Comparison of ENCODE assay signal across 8 cellular contexts in the genomic region with DNA sequence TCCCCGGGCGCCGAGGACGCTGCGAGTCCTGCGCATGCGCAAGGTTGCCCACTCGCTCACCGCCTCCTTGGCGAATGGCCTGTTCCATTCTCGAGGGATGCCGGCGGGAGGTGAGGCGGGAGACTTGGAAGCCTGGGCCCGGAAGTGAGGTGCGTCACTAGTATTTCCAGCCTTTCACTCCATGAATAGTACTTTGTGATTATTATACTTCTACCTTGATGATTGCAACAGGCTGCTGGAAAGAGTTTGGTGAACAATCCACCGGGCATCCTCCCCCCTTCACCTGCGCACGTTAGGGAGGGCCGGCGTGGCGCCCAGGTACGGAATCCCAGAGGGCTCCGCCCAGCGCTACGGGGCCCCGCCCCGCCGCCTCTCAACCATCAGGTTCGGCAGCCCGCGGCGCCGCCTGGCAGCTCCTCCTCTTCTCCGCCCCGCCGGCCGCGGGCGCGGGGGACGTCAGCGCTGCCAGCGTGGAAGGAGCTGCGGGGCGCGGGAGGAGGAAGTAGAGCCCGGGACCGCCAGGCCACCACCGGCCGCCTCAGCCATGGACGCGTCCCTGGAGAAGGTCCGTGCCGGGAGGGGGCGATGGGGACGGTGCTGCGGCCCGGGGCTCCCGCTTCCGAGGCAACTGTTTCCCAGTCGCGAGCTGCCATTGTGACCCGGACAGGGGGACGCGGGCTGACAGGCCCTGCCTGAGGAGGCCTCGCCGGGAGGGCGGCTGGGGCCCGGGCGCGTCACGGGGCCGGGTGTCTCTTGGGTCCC. TPM values are rescaled to one million over a fixed set of nuclear protein-coding genes. Genes with fewer than 3 reads are reported as not detected.
A peak's percentile ranks its signal among the peaks of the same experiment; 100 is the strongest.
DNase-seq lines count a peak whose midpoint lies in the region; ATAC-seq, FAIRE-seq and TF ChIP-seq lines count a peak whose summit lies in the region.
"Not testable (repeated sequence)": the region's sequence is repeated elsewhere in the genome, so short reads cannot be mapped to it uniquely, and the experiment has no call there.

TSS of gene PDXDC1 (plus strand) at position 371 of the 762 bp plus-strand sequence. CDS start at position 545, 174 bp downstream.

- intact Hi-C loops in mammary epithelial cell (cut with micrococcal nuclease): not testable (repeated sequence)

- not testable (repeated sequence) for H3K27me3 ChIP-seq in AG04450 (ENCODE audit: control insufficient read depth, insufficient read depth, low read length); mammary epithelial cell (ENCODE audit: insufficient read depth, low read length); small intestine (ENCODE audit: control insufficient read depth in 2 of 2, insufficient read depth in 2 of 2, low read length in 2 of 2)

- H3K27ac ChIP-seq in AG04450 (ENCODE audit: low read depth, low read length): peak within 1 kb of the TSS; percentile 84
- H3K27ac ChIP-seq in mammary epithelial cell (ENCODE audit: insufficient read depth, low read depth, low read length): peak within 1 kb of the TSS; percentile 83
- peak within 1 kb of the TSS; percentile 94 to 96 for H3K27ac ChIP-seq in small intestine (ENCODE audit: low read depth in 1 of 2, low read length in 1 of 2)

- POLR2A ChIA-PET in AG04450 (lab: Yijun Ruan, JAX): interaction anchor here (0.6 kb wide), 1 partner anchor 20 kb away, joined by 8 read pairs; no protein-coding TSS in a partner anchor

- not testable (repeated sequence) for H4K20me1 ChIP-seq in mammary epithelial cell (ENCODE audit: insufficient read depth, low read length)

- H3K9me3 ChIP-seq in AG04450 (ENCODE audit: control insufficient read depth, insufficient read depth, low read length); mammary epithelial cell (replicated peaks; ENCODE audit: insufficient read depth, low read length); small intestine (ENCODE audit: control insufficient read depth, low read depth): not testable (repeated sequence)

- ATAC-seq in GM18909 (IDR thresholded peaks at IDR 0.05; ENCODE audit: poor library complexity, unreplicated experiment) (peak; percentile 93), HG03159 (IDR thresholded peaks at IDR 0.05; ENCODE audit: unreplicated experiment) (peak; percentile 91)

- H2AFZ ChIP-seq in mammary epithelial cell (ENCODE audit: low read depth, low read length): peak within 1 kb of the TSS; percentile 92

- FAIRE-seq in small intestine (lab: Jason Lieb, UNC): not testable (repeated sequence)

- peaks cover 48% of the 10 kb centered on the region for H3K79me2 ChIP-seq in mammary epithelial cell (ENCODE audit: insufficient read depth, low read length)

- DNase-seq in AG04450 (ENCODE audit: low read depth, low spot score) (peak; percentile 52), NCI-H2227 treated with DMSO at 0.1 percent for 48 hours (lab: John Stamatoyannopoulos, UW) (peak; percentile 95), mammary epithelial cell (peak; percentile 97), iPS-NIHi11 (ENCODE audit: low spot score) (peak; percentile 98), small intestine (peak; percentile 99)

- peak within 1 kb of the TSS; percentile 85 for H3K9ac ChIP-seq in mammary epithelial cell (ENCODE audit: insufficient read depth, low read length)

- BruUV-seq in mammary epithelial cell (replicated peaks; lab: Mats Ljungman, UMichigan): not testable (repeated sequence)

- not testable (repeated sequence) for H3K4me1 ChIP-seq in mammary epithelial cell (ENCODE audit: insufficient read depth, low read length); small intestine (ENCODE audit: control insufficient read depth in 2 of 2, insufficient read depth in 1 of 2, low read depth in 1 of 2, low read length in 1 of 2)

- CTCF ChIA-PET in AG04450 (lab: Charles Lee): interaction anchor here (0.8 kb wide), 1 partner anchor 13 kb away, joined by 4 read pairs; no protein-coding TSS in a partner anchor
- CTCF ChIA-PET in mammary epithelial cell (lab: Charles Lee; ENCODE audit: low non-redundant PET): interaction anchor here (0.6 kb wide), 1 partner anchor 801 kb away, joined by 3 read pairs; no protein-coding TSS in a partner anchor

- 1% methylated on average over 72 of the region's 74 CpGs for WGBS in mammary epithelial cell (ENCODE audit: low coverage, missing lambda C conversion rate)
- WGBS in small intestine, 3 donors: 0 to 1% (median 0%) methylated on average over 70 to 74 of the region's 74 CpGs

- not testable (repeated sequence) for H3K36me3 ChIP-seq in mammary epithelial cell (ENCODE audit: insufficient read depth, low read length); small intestine (ENCODE audit: control insufficient read depth in 2 of 2, insufficient read depth in 2 of 2, low read length in 2 of 2)

- in situ Hi-C loops in mammary epithelial cell (cut with MboI; ENCODE audit: low sequenced_read_pairs in 2 of 2): loop anchor here in 1 of 2 donors (25.0 kb wide), 1 partner anchor 487 kb away; no protein-coding TSS in a partner anchor

- H3K4me3 ChIP-seq in AG04450 (ENCODE audit: low read depth, low read length) (peak within 1 kb of the TSS; percentile 81), WI38 (ENCODE audit: low read depth, low read length) (peak within 1 kb of the TSS; percentile 92), mammary epithelial cell (replicated peaks in 1 of 3; ENCODE audit: insufficient read depth in 1 of 3, low read depth in 2 of 3, low read length in 3 of 3) (peak within 1 kb of the TSS; percentile 84 to 99 (median 90)), small intestine (ENCODE audit: low read depth in 1 of 2, low read length in 2 of 2) (peak within 1 kb of the TSS; percentile 89 to 93)

- peak within 1 kb of the TSS; percentile 85 for H3K4me2 ChIP-seq in mammary epithelial cell (ENCODE audit: insufficient read depth, low read depth, low read length)

- not testable (repeated sequence) for TF ChIP-seq CTCF in AG04450 (IDR thresholded peaks at IDR 0.05; ENCODE audit: low read depth, low read length); WI38 (IDR thresholded peaks at IDR 0.05; ENCODE audit: low read depth, low read length)
- TF ChIP-seq CTCF in mammary epithelial cell (conservative IDR thresholded peaks at IDR 0.05 in 1 of 2, IDR thresholded peaks at IDR 0.05 in 1 of 2; ENCODE audit: extremely low read depth in 1 of 2, insufficient read depth in 1 of 2, low read depth in 1 of 2, low read length in 2 of 2): peak in 1 of 2 donors; percentile 11

- dilution Hi-C loops in mammary epithelial cell (cut with HindIII; ENCODE audit: low sequenced_read_pairs): not testable (repeated sequence)

RNA-seq across cellular contexts. Expression of gene PDXDC1, which starts in this region (rescaled TPM):
- 90.7 and 93.9 TPM in 2 replicates for polyA plus RNA-seq in AG04450 (2011; rRNA removed)
- polyA minus RNA-seq in AG04450 (2011; rRNA and poly(A)+ RNA removed): 114 and 115 TPM in 2 replicates
- 10 to 100 TPM; 71.2 to 81.4 TPM for total RNA-seq in mammary epithelial cell
- 45.0 TPM for polyA plus RNA-seq in mammary epithelial cell
- 125 TPM for polyA minus RNA-seq in mammary epithelial cell
- polyA plus RNA-seq in small intestine: 100 to 1,000 TPM; 116 to 176 (median 122) TPM

Comparison
In these comparisons a context has a peak if more than half of its experiments do, and no peak if none do; other contexts are left out.
1. Peak in every context shown above with its lines: DNase-seq, ATAC-seq, H3K4me3 ChIP-seq and H3K27ac ChIP-seq.